24 cellular contexts compared by ENCODE assay signal in the genomic region with DNA sequence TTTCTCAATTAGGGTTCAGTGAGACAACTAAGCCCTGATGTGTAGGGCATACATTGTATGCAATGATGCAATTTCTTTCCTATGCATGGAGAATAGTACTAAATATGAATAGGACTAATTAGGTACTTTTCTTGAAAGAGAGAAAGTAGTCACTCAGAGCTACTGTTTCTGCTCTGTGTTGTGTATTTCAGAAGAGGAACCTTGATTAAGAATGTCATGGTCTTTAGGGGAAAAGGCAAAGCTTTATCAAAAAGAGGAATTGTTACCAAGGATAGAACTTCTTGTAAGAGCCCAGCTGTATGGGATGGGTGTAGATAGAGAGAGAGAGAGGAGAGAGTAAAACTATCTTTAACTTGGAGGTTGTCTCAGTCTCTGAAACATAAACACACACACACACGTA.
"Had no signal": no experiment of that assay in that cellular context is flagged by ENCODE, and none has a peak within 500 bp of the region (broad histone marks: within the 10 kb centered on the region; RNA-seq: fewer than 3 reads in every experiment).

No MANE protein-coding gene starts in this region.

- H3K4me1 Mint-ChIP-seq: stimulated activated effector memory CD8-positive, alpha-beta T cell treated with anti-CD3 and anti-CD28 coated beads, Interleukin-12 subunit alpha, Interleukin-12 subunit beta, amount 100 ng/mL, for 72 hours had no signal

- DNase-seq: dorsolateral prefrontal cortex; effector CD8-positive, alpha-beta T cell; foreskin melanocyte; head of caudate nucleus; kidney; left cardiac atrium; left ventricle myocardium inferior; lower lobe of right lung; mesenchymal stem cell; midbrain; occipital lobe; pancreas; right lobe of liver; stimulated activated CD4-positive, alpha-beta T cell treated with anti-CD3 and anti-CD28 coated beads, Interleukin-4, amount 100 ng/mL, for 1 hour; stimulated activated CD8-positive, alpha-beta memory T cell treated with anti-CD3 and anti-CD28 coated beads, Interleukin-4, amount 100 ng/mL, for 48 hours; stomach; substantia nigra; trophoblast cell had no signal

- H3K4me3 Mint-ChIP-seq: nephron; stimulated activated effector memory CD8-positive, alpha-beta T cell treated with anti-CD3 and anti-CD28 coated beads, Interleukin-12 subunit alpha, Interleukin-12 subunit beta, amount 100 ng/mL, for 72 hours had no signal

- H3K27me3 ChIP-seq: pancreas, right lobe of liver had no signal

- H3K4me1 ChIP-seq: left ventricle myocardium inferior, lower lobe of right lung, pancreas, prostate gland, right lobe of liver, stomach had no signal

- H3K4me3 ChIP-seq: coronary artery, dorsolateral prefrontal cortex, hepatocyte, left ventricle myocardium inferior, lower lobe of right lung, pancreas, prostate gland, right lobe of liver, stomach, thoracic aorta had no signal

- H3K36me3 Mint-ChIP-seq: stimulated activated effector memory CD8-positive, alpha-beta T cell treated with anti-CD3 and anti-CD28 coated beads, Interleukin-12 subunit alpha, Interleukin-12 subunit beta, amount 100 ng/mL, for 72 hours had no signal

- H3K9me3 ChIP-seq: left ventricle myocardium inferior, lower lobe of right lung, pancreas, prostate gland, right lobe of liver, stomach, thoracic aorta had no signal

- H3K9me3 Mint-ChIP-seq: nephron had no signal

- ATAC-seq: left cardiac atrium; right lobe of liver; stimulated activated effector memory CD8-positive, alpha-beta T cell treated with anti-CD3 and anti-CD28 coated beads, Interleukin-12 subunit alpha, Interleukin-12 subunit beta, amount 100 ng/mL, for 72 hours had no signal

- H3K27ac ChIP-seq: coronary artery, dorsolateral prefrontal cortex, hepatocyte, left ventricle myocardium inferior, lower lobe of right lung, pancreas, prostate gland, right lobe of liver, stomach, thoracic aorta had no signal

- H3K27ac Mint-ChIP-seq: nephron; stimulated activated effector memory CD8-positive, alpha-beta T cell treated with anti-CD3 and anti-CD28 coated beads, Interleukin-12 subunit alpha, Interleukin-12 subunit beta, amount 100 ng/mL, for 72 hours had no signal
